ENCODE assay signal across 9 cellular contexts in the genomic region with DNA sequence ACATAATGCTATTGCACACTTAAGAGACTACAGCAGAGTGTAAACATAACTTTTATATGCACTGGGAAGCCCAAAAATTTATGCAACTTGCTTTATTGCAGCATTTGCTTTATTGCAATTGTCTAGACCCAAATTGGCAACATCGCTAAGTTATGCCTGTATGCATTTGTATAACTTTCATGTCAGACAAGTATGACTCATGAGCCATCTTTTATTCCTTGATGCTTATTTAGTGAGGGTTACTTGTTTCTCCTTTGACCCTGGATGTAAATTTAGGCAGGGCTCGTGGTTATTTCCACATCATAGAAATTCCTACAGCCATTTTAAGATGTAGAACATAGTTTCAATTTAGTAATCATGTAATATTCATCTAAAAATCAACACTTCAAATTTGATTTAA.
"Had no signal": no experiment of that assay in that cellular context is flagged by ENCODE, and none has a peak within 500 bp of the region (broad histone marks: within the 10 kb centered on the region; RNA-seq: fewer than 3 reads in every experiment).

No MANE protein-coding gene starts in this region.

- DNase-seq: GM23248, GOT3, H7, HFFc6, KBM-7 had no signal

- H3K27ac ChIP-seq: GM23248, HL-60 had no signal

- FAIRE-seq: HepG2 had no signal

- ATAC-seq: HCT116, HepG2 had no signal

- H3K4me3 ChIP-seq: GM23248, HAP-1 had no signal

- H2AFZ ChIP-seq: GM23248 had no signal

- H3K36me3 ChIP-seq: HAP-1 had no signal

- H3K9me3 ChIP-seq: HAP-1 had no signal

- H3K9ac ChIP-seq: GM23248 had no signal

- H3K4me1 ChIP-seq: HAP-1 had no signal
